Comparison of ENCODE assay signal across 8 cellular contexts in the genomic region with DNA sequence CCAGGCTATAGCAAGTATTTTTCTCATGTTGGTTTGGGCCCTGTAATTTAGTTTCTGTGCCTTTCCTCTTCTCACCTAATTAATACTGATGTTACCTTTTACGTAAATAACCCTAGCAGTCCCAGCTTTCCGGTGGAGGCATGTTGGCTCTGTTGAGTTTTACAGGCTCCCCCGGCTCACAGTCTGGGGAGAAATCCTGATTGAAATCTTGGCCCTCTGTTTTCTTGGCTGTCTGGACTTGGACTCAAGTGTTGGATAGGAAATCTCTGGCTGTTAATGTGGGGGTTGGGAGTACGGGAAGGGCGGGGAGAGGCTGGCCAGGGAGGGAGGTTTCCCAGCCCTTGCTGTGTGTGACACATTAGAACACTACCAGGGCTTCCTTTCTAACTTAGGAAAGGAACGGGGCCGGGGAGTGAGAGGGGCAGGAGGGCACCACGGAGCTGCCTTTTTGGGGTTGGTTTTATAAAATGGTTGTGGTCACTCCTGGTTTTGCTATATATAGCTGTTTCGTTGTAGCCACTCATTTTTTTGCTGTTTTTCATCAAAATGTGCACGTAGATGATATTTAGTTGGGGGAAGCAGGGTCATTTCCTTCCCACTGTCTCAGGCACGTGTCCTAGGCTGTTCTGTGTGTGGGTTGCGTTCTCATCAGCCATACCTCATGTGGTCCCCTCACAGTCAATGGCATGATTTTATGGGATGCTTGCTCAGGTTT. TPM values are rescaled to one million over a fixed set of nuclear protein-coding genes. Genes with fewer than 3 reads are reported as not detected.
DNase-seq lines count a peak whose midpoint lies in the region; ATAC-seq, FAIRE-seq and TF ChIP-seq lines count a peak whose summit lies in the region.

No MANE protein-coding gene starts in this region.

- H3K36me3 ChIP-seq in liver (ENCODE audit: control insufficient read depth in 4 of 4, insufficient read depth in 3 of 4, low read depth in 1 of 4, low read length in 3 of 4): no peaks in the 10 kb centered on the region
- no peaks in the 10 kb centered on the region for H3K36me3 ChIP-seq in HepG2 (replicated peaks in 1 of 2; ENCODE audit: control insufficient read depth in 1 of 2, insufficient read depth in 2 of 2, low read length in 2 of 2)
- H3K36me3 ChIP-seq in fibroblast of lung (ENCODE audit: control insufficient read depth, insufficient read depth, low read length): peaks cover 1% of the 10 kb centered on the region

- TF ChIP-seq RAD21 in liver (IDR thresholded peaks at IDR 0.05) (no peak), HepG2 (CRISPR knock-in tag; IDR thresholded peaks at IDR 0.05) (no peak)

- in situ Hi-C loops in HepG2 (cut with HindIII; ENCODE audit: extremely low pct_ligation_motif_present, low pct_unique_long_range_greater_than_20kb): no loop called here

- POLR2A ChIA-PET in HepG2 (lab: Yijun Ruan, JAX): no interaction called here
- POLR2A ChIA-PET in activated CD4-positive, alpha-beta T cell treated with anti-CD3 and anti-CD28 coated beads, Interleukin-2, amount 10 ng/mL, durations not matched to agents 7 days and 5 days (lab: Charles Lee): no interaction called here

- 60% methylated on average over 12 of the region's 12 CpGs for WGBS in liver
- 95% methylated on average over 12 of the region's 12 CpGs for WGBS in HepG2 (ENCODE audit: low lambda C conversion rate)

- H3K36me3 Mint-ChIP-seq in neural crest cell (ENCODE audit: low read depth): no peaks in the 10 kb centered on the region
- no peaks in the 10 kb centered on the region for H3K36me3 Mint-ChIP-seq in activated CD4-positive, alpha-beta T cell treated with anti-CD3 and anti-CD28 coated beads, Interleukin-2, amount 10 ng/mL, durations not matched to agents 7 days and 5 days (ENCODE audit: low read depth)

- H2AFZ ChIP-seq in HepG2 (ENCODE audit: low read length) (no peak overlapping the region), fibroblast of lung (ENCODE audit: low read length) (no peak overlapping the region)

- peaks cover 56% of the 10 kb centered on the region for H4K20me1 ChIP-seq in HepG2 (ENCODE audit: insufficient read depth, low read length)
- H4K20me1 ChIP-seq in fibroblast of lung (ENCODE audit: control insufficient read depth, extremely low read depth, insufficient read depth, low read length): peaks cover 4% of the 10 kb centered on the region

- H3K4me1 Mint-ChIP-seq in neural crest cell: peaks cover 40% of the 10 kb centered on the region
- no peaks in the 10 kb centered on the region for H3K4me1 Mint-ChIP-seq in activated CD4-positive, alpha-beta T cell treated with anti-CD3 and anti-CD28 coated beads, Interleukin-2, amount 10 ng/mL, durations not matched to agents 7 days and 5 days

- no peak overlapping the region for H3K27ac Mint-ChIP-seq in neural crest cell (ENCODE audit: unreplicated experiment)
- no peak overlapping the region for H3K27ac Mint-ChIP-seq in activated CD4-positive, alpha-beta T cell treated with anti-CD3 and anti-CD28 coated beads, Interleukin-2, amount 10 ng/mL, durations not matched to agents 7 days and 5 days

- peak overlapping the region in 1 of 2 donors; percentile 18 for H3K27ac ChIP-seq in liver (ENCODE audit: low read depth in 1 of 2, low read length in 2 of 2)
- no peak overlapping the region for H3K27ac ChIP-seq in HepG2 (ENCODE audit: extremely low read length, insufficient read depth, low read length)
- H3K27ac ChIP-seq in fibroblast of lung (ENCODE audit: insufficient read depth, low read length): peak overlapping the region; percentile 88

- peak overlapping the region; percentile 55 for H3K4me3 Mint-ChIP-seq in neural crest cell
- H3K4me3 Mint-ChIP-seq in activated CD4-positive, alpha-beta T cell treated with anti-CD3 and anti-CD28 coated beads, Interleukin-2, amount 10 ng/mL, durations not matched to agents 7 days and 5 days: no peak overlapping the region

- H3K79me2 ChIP-seq in HepG2 (ENCODE audit: insufficient read depth, low read length) (peaks cover 98% of the 10 kb centered on the region), fibroblast of lung (ENCODE audit: control insufficient read depth, insufficient read depth, low read length) (peaks cover 92% of the 10 kb centered on the region)

- no peak for FAIRE-seq in HepG2 (lab: Jason Lieb, UNC)

- no peaks in the 10 kb centered on the region for H3K27me3 Mint-ChIP-seq in neural crest cell (ENCODE audit: low read depth)
- H3K27me3 Mint-ChIP-seq in activated CD4-positive, alpha-beta T cell treated with anti-CD3 and anti-CD28 coated beads, Interleukin-2, amount 10 ng/mL, durations not matched to agents 7 days and 5 days: peaks cover 13% of the 10 kb centered on the region

- BruUV-seq in HepG2 (replicated peaks; lab: Mats Ljungman, UMichigan): no TSS peak

- TF ChIP-seq CTCF in liver (IDR thresholded peaks at IDR 0.05; ENCODE audit: low read depth, low read length, missing input control) (no peak), HepG2 (CRISPR knock-in tag; IDR thresholded peaks at IDR 0.05) (no peak), fibroblast of lung (conservative IDR thresholded peaks at IDR 0.05 in 1 of 2, IDR thresholded peaks at IDR 0.05 in 1 of 2; ENCODE audit: low read depth in 1 of 2, low read length in 2 of 2) (no peak), neural crest cell (conservative IDR thresholded peaks at IDR 0.05) (no peak)

- TF ChIP-seq EP300 in HepG2 (IDR thresholded peaks at IDR 0.05; ENCODE audit: low read depth in 2 of 2, low read length in 2 of 2) (no peak), HepG2 (CRISPR knock-in tag; IDR thresholded peaks at IDR 0.05; ENCODE audit: borderline replicate concordance) (no peak)

- intact Hi-C loops in HepG2 (cut with micrococcal nuclease; ENCODE audit: unreplicated experiment): no loop called here

- H3K9me3 ChIP-seq in liver (ENCODE audit: control insufficient read depth in 4 of 4, low read length in 3 of 4) (no peaks in the 10 kb centered on the region), HepG2 (ENCODE audit: low read length) (no peaks in the 10 kb centered on the region), fibroblast of lung (ENCODE audit: control insufficient read depth, insufficient read depth, low read depth, low read length) (no peaks in the 10 kb centered on the region)

- no peak for TF ChIP-seq POLR2A in HepG2 (IDR thresholded peaks at IDR 0.05; ENCODE audit: insufficient read depth in 1 of 2, low read depth in 2 of 2, low read length in 2 of 2)

- H3K4me2 ChIP-seq in HepG2 (ENCODE audit: low read depth, low read length): no peak overlapping the region
- H3K4me2 ChIP-seq in fibroblast of lung (ENCODE audit: extremely low read depth, insufficient read depth, low read length): peak overlapping the region; percentile 91

- ATAC-seq in HepG2 (no peak), HG02610 (IDR thresholded peaks at IDR 0.05; ENCODE audit: unreplicated experiment) (no peak)

- no peaks in the 10 kb centered on the region for H3K27me3 ChIP-seq in liver (ENCODE audit: control insufficient read depth in 4 of 4, insufficient read depth in 4 of 4, low read length in 3 of 4)
- H3K27me3 ChIP-seq in HepG2 (ENCODE audit: control insufficient read depth in 1 of 2, insufficient read depth in 2 of 2, low read length in 2 of 2): no peaks in the 10 kb centered on the region
- no peaks in the 10 kb centered on the region for H3K27me3 ChIP-seq in fibroblast of lung (ENCODE audit: control insufficient read depth, insufficient read depth, low read length)

- CTCF ChIA-PET in HepG2 (lab: Yijun Ruan, JAX; ENCODE audit: low intra/inter-chr PET ratio, low total read pairs): no interaction called here
- CTCF ChIA-PET in activated CD4-positive, alpha-beta T cell treated with anti-CD3 and anti-CD28 coated beads, Interleukin-2, amount 10 ng/mL, durations not matched to agents 7 days and 5 days (lab: Charles Lee): no interaction called here

- H3K4me3 ChIP-seq in liver (ENCODE audit: low read depth in 1 of 3, low read length in 3 of 3): no peak overlapping the region
- H3K4me3 ChIP-seq in HepG2 (replicated peaks in 1 of 3; ENCODE audit: insufficient read depth in 1 of 3, low read depth in 2 of 3, low read length in 3 of 3): no peak overlapping the region
- peak overlapping the region; percentile 15 to 41 (median 20) for H3K4me3 ChIP-seq in fibroblast of lung (replicated peaks in 1 of 4; ENCODE audit: control extremely low read depth in 1 of 4, insufficient read depth in 1 of 4, low read depth in 3 of 4, low read length in 4 of 4)

- no peaks in the 10 kb centered on the region for H3K9me3 Mint-ChIP-seq in neural crest cell
- no peaks in the 10 kb centered on the region for H3K9me3 Mint-ChIP-seq in activated CD4-positive, alpha-beta T cell treated with anti-CD3 and anti-CD28 coated beads, Interleukin-2, amount 10 ng/mL, durations not matched to agents 7 days and 5 days

- DNase-seq in HepG2 (ENCODE audit: low spot score): no peak
- peak; percentile 55 for DNase-seq in NCI-H446 treated with DMSO at 0.1 percent for 48 hours (lab: John Stamatoyannopoulos, UW)
- DNase-seq in fibroblast of lung (ENCODE audit: low read depth in 2 of 2): peak; percentile 85 to 91
- no peak for DNase-seq in neural crest cell (ENCODE audit: low read depth, low spot score)
- no peak for DNase-seq in activated CD4-positive, alpha-beta T cell treated with anti-CD3 and anti-CD28 coated beads, Interleukin-2, amount 10 ng/mL, durations not matched to agents 7 days and 5 days
- DNase-seq in NCI-H1417 treated with DMSO at 0.1 percent for 48 hours (lab: John Stamatoyannopoulos, UW): no peak

- H3K4me1 ChIP-seq in liver (ENCODE audit: control insufficient read depth in 4 of 4, insufficient read depth in 4 of 4, low read length in 3 of 4): peaks cover 2 to 16% (median 11%) of the 10 kb centered on the region in 4 donors
- H3K4me1 ChIP-seq in HepG2 (ENCODE audit: insufficient read depth, low read length): peaks cover 85% of the 10 kb centered on the region
- H3K4me1 ChIP-seq in fibroblast of lung (ENCODE audit: control insufficient read depth, extremely low read depth, insufficient read depth, low read length): peaks cover 50% of the 10 kb centered on the region

- H3K9ac ChIP-seq in liver (ENCODE audit: low read depth in 1 of 2, low read length in 2 of 2) (no peak overlapping the region), HepG2 (ENCODE audit: insufficient read depth, low read depth, low read length) (no peak overlapping the region), fibroblast of lung (ENCODE audit: insufficient read depth, low read length) (peak overlapping the region; percentile 45)

RNA-seq across cellular contexts. Expression of a gene that starts 10.9 kb away (rescaled TPM):
- total RNA-seq in liver: 10 to 100 TPM; 21.9 to 86.2 TPM
- polyA plus RNA-seq in liver: 10 to 100 TPM in 1 of 2 donors, 1 to 10 TPM in 1; 8.5 to 10.1 TPM
- 40.1 and 45.2 TPM in 2 replicates for total RNA-seq in HepG2 (2016; rRNA removed; fragmentation: Illumina TruSeq; extraction: Trizol)
- 21.2 and 24.0 TPM in 2 replicates for total RNA-seq in HepG2 (2016; cell fraction: cytosol; rRNA removed; fragmentation: Illumina TruSeq; extraction: Trizol; ENCODE audit: low read depth)
- total RNA-seq in HepG2 (2016; cell fraction: insoluble cytoplasmic fraction; rRNA removed; fragmentation: Illumina TruSeq; extraction: Trizol): 33.5 and 38.3 TPM in 2 replicates
- total RNA-seq in HepG2 (2016; cell fraction: membrane; rRNA removed; fragmentation: Illumina TruSeq; extraction: Trizol): 21.6 and 23.8 TPM in 2 replicates
- total RNA-seq in HepG2 (2016; cell fraction: nucleus; rRNA removed; fragmentation: Illumina TruSeq; extraction: Trizol): 110 and 124 TPM in 2 replicates
- 45.9 and 54.9 TPM in 2 replicates for polyA plus RNA-seq in HepG2 (2011; rRNA removed)
- 21.6 and 26.5 TPM in 2 replicates for polyA plus RNA-seq in HepG2 (2011; cell fraction: cytosol; rRNA removed)
- 164 and 205 TPM in 2 replicates for polyA plus RNA-seq in HepG2 (2011; cell fraction: nucleus; rRNA removed)
- 38.4 and 43.8 TPM in 2 replicates for polyA plus RNA-seq in HepG2 (2012)
- polyA plus RNA-seq in HepG2 (2016; cell fraction: cytosol; fragmentation: Illumina TruSeq; extraction: Trizol; ENCODE audit: low read depth): 0.63 and 1.0 TPM in 2 replicates
- polyA plus RNA-seq in HepG2 (2016; cell fraction: insoluble cytoplasmic fraction; fragmentation: Illumina TruSeq; extraction: Trizol; ENCODE audit: low read depth): 11.0 and 18.7 TPM in 2 replicates
- 2.1 and 2.3 TPM in 2 replicates for polyA plus RNA-seq in HepG2 (2016; cell fraction: membrane; fragmentation: Illumina TruSeq; extraction: Trizol; ENCODE audit: low read depth)
- 112 and 131 TPM in 2 replicates for polyA plus RNA-seq in HepG2 (2016; cell fraction: nucleus; fragmentation: Illumina TruSeq; extraction: Trizol; ENCODE audit: insufficient read depth, low read depth)
- polyA minus RNA-seq in HepG2 (2011; rRNA and poly(A)+ RNA removed; ENCODE audit: low replicate concordance): 240 and 302 TPM in 2 replicates
- polyA minus RNA-seq in HepG2 (2011; cell fraction: cytosol; rRNA and poly(A)+ RNA removed): 39.7 and 40.6 TPM in 2 replicates
- polyA minus RNA-seq in HepG2 (2011; cell fraction: nucleus; rRNA and poly(A)+ RNA removed): 318 and 321 TPM in 2 replicates
- 139 and 281 TPM in 2 replicates for total RNA-seq in fibroblast of lung
- polyA plus RNA-seq in fibroblast of lung: 120 and 134 TPM in 2 replicates
- 77.4 and 100 TPM in 2 replicates for polyA plus RNA-seq in fibroblast of lung (2012)
- 721 and 815 TPM in 2 replicates for polyA minus RNA-seq in fibroblast of lung (ENCODE audit: low replicate concordance)
- 124 and 134 TPM in 2 replicates for total RNA-seq in neural crest cell
- 1 to 10 TPM; 3.7 to 4.2 TPM for total RNA-seq in activated CD4-positive, alpha-beta T cell treated with anti-CD3 and anti-CD28 coated beads, Interleukin-2, amount 10 ng/mL, durations not matched to agents 7 days and 5 days

Comparison
In these comparisons a context has a peak if more than half of its experiments do, and no peak if none do; other contexts are left out.
1. H3K4me3 ChIP-seq: peak in fibroblast of lung (4 of 4); none in liver (0 of 3) and HepG2 (0 of 3).
2. DNase-seq: peak in NCI-H446 treated with DMSO at 0.1 percent for 48 hours (single experiment) and fibroblast of lung (2 of 2); none in HepG2 (single experiment), neural crest cell (single experiment), activated CD4-positive, alpha-beta T cell treated with anti-CD3 and anti-CD28 coated beads, Interleukin-2, amount 10 ng/mL, durations not matched to agents 7 days and 5 days (single experiment) and NCI-H1417 treated with DMSO at 0.1 percent for 48 hours (single experiment).